Comparison of ENCODE assay signal across 9 cellular contexts in genomic region chr7:134613623-134614347, GRCh38. TPM values are rescaled to one million over a fixed set of nuclear protein-coding genes. Genes with fewer than 3 reads are reported as not detected.
DNase-seq lines count a peak whose midpoint lies in the region; ATAC-seq lines count a peak whose summit lies in the region.
"Had no signal": no experiment of that assay in that cellular context is flagged by ENCODE, and none has a peak within 500 bp of the region (broad histone marks: within the 10 kb centered on the region; RNA-seq: fewer than 3 reads in every experiment).

No MANE protein-coding gene starts in this region.

- DNase-seq in stimulated activated CD4-positive, alpha-beta T cell treated with anti-CD3 and anti-CD28 coated beads, Interleukin-15, amount 100 ng/mL, for 24 hours, result peak; percentile 45
- DNase-seq in stimulated activated CD4-positive, alpha-beta T cell treated with anti-CD3 and anti-CD28 coated beads, Interleukin-4, amount 100 ng/mL, for 4 hours, result no peak
- DNase-seq in amniotic epithelial cell (ENCODE audit: low read depth) (peak; percentile 95), iris pigment epithelial cell (ENCODE audit: low read depth) (peak; percentile 99), aorta (peak in 1 of 2 donors; percentile 54), RPMI8226 (no peak), neuronal stem cell (ENCODE audit: low spot score) (no peak)
- DNase-seq: NCI-H2029 treated with DMSO at 0.1 percent for 48 hours had no signal

- H2BK120ac ChIP-seq in neuronal stem cell (ENCODE audit: low read depth, low read length), result no peak overlapping the region

- H3K9ac ChIP-seq in neuronal stem cell (ENCODE audit: low read depth, low read length, poor library complexity), result no peak overlapping the region

- no peak overlapping the region for H2BK15ac ChIP-seq in neuronal stem cell (ENCODE audit: low read length)

- H4K8ac ChIP-seq in neuronal stem cell (ENCODE audit: low read depth, low read length), result no peak overlapping the region

- no peak overlapping the region for H2AK5ac ChIP-seq in neuronal stem cell (ENCODE audit: low read depth, low read length)

- no peaks in the 10 kb centered on the region for H3K79me1 ChIP-seq in neuronal stem cell (ENCODE audit: low read depth, low read length)

- H2BK5ac ChIP-seq in neuronal stem cell (ENCODE audit: low read length), result no peak overlapping the region

- H3K9me3 ChIP-seq in aorta (ENCODE audit: control insufficient read depth, low read length) (no peaks in the 10 kb centered on the region), neuronal stem cell (replicated peaks in 1 of 2; ENCODE audit: control insufficient read depth in 2 of 2, insufficient read depth in 1 of 2, low read depth in 1 of 2, low read length in 2 of 2) (no peaks in the 10 kb centered on the region)

- H3K4me2 ChIP-seq in neuronal stem cell (ENCODE audit: insufficient read depth, low read length, poor library complexity, severe bottlenecking), result no peak overlapping the region

- no peak overlapping the region for H4K91ac ChIP-seq in neuronal stem cell (ENCODE audit: low read depth, low read length, poor library complexity)

- H3K23ac ChIP-seq in neuronal stem cell (ENCODE audit: low read depth, low read length, poor library complexity), result no peak overlapping the region

- H3K27ac ChIP-seq in aorta (ENCODE audit: low read depth in 1 of 2, low read length in 2 of 2) (no peak overlapping the region), neuronal stem cell (replicated peaks; ENCODE audit: low read length) (no peak overlapping the region)

- no peaks in the 10 kb centered on the region for H3K36me3 ChIP-seq in aorta (ENCODE audit: control insufficient read depth in 1 of 2, insufficient read depth in 2 of 2, low read length in 1 of 2)
- no peaks in the 10 kb centered on the region for H3K36me3 ChIP-seq in neuronal stem cell (replicated peaks in 1 of 2; ENCODE audit: control insufficient read depth in 2 of 2, insufficient read depth in 2 of 2, low read length in 2 of 2)

- H3K4ac ChIP-seq in neuronal stem cell (ENCODE audit: low read length), result no peak overlapping the region

- ATAC-seq in aorta (ENCODE audit: low FRiP score), result peak; percentile 92
- ATAC-seq in HG03139 (IDR thresholded peaks at IDR 0.05; ENCODE audit: unreplicated experiment), result no peak

- WGBS in aorta, 2 donors, result 1 to 2% methylated on average over 3 of the region's 3 CpGs
- no CpG with 5 or more reads among the region's 3 CpGs for WGBS in neuronal stem cell (ENCODE audit: extremely low coverage in 2 of 2, insufficient read length in 2 of 2, insufficient replicate concordance in 1 of 2), 2 donors

- H3K27me3 ChIP-seq in aorta (ENCODE audit: control insufficient read depth in 1 of 2, insufficient read depth in 2 of 2, low read length in 1 of 2) (no peaks in the 10 kb centered on the region), neuronal stem cell (ENCODE audit: control insufficient read depth in 3 of 3, insufficient read depth in 3 of 3, low read depth in 1 of 3, low read length in 3 of 3) (peaks cover 0 to 18% (median 0%) of the 10 kb centered on the region in 3 experiments)

- H3K4me1 ChIP-seq in aorta (ENCODE audit: control insufficient read depth in 1 of 2, insufficient read depth in 2 of 2, low read length in 2 of 2), result peaks cover 1 to 7% of the 10 kb centered on the region in 2 donors
- H3K4me1 ChIP-seq in neuronal stem cell (ENCODE audit: control insufficient read depth in 2 of 2, insufficient read depth in 1 of 2, low read depth in 1 of 2, low read length in 2 of 2), result no peaks in the 10 kb centered on the region

- no peak overlapping the region for H2BK12ac ChIP-seq in neuronal stem cell (ENCODE audit: low read length)

- H2AFZ ChIP-seq in neuronal stem cell (ENCODE audit: low read length), result no peak overlapping the region

- intact Hi-C loops in aorta (cut with DNase I), result no loop called here

- H3K18ac ChIP-seq in neuronal stem cell (ENCODE audit: low read length), result no peak overlapping the region

- H3K4me3 ChIP-seq in aorta (ENCODE audit: low read length in 2 of 2) (no peak overlapping the region), neuronal stem cell (ENCODE audit: low read length in 2 of 2) (no peak overlapping the region)

- no peak overlapping the region for H3K14ac ChIP-seq in neuronal stem cell (ENCODE audit: low read length)

RNA-seq across cellular contexts. Expression of gene BPGM, which starts 32.9 kb away (rescaled TPM):
- 10 to 100 TPM; 10.5 to 15.7 TPM for total RNA-seq in aorta
- 10 to 100 TPM; 18.2 to 27.7 TPM for polyA plus RNA-seq in aorta
- polyA plus RNA-seq in neuronal stem cell (2013, experiment 1 of 2), result 22.7 TPM
- polyA plus RNA-seq in neuronal stem cell (2013, experiment 2 of 2), result 21.8 TPM

Comparison
In these comparisons a context has a peak if more than half of its experiments do, and no peak if none do; other contexts are left out.
1. DNase-seq: peak in stimulated activated CD4-positive, alpha-beta T cell treated with anti-CD3 and anti-CD28 coated beads, Interleukin-15, amount 100 ng/mL, for 24 hours (single experiment), amniotic epithelial cell (single experiment) and iris pigment epithelial cell (single experiment); none in stimulated activated CD4-positive, alpha-beta T cell treated with anti-CD3 and anti-CD28 coated beads, Interleukin-4, amount 100 ng/mL, for 4 hours (0 of 2), RPMI8226 (single experiment) and neuronal stem cell (single experiment).